In the genomic region with DNA sequence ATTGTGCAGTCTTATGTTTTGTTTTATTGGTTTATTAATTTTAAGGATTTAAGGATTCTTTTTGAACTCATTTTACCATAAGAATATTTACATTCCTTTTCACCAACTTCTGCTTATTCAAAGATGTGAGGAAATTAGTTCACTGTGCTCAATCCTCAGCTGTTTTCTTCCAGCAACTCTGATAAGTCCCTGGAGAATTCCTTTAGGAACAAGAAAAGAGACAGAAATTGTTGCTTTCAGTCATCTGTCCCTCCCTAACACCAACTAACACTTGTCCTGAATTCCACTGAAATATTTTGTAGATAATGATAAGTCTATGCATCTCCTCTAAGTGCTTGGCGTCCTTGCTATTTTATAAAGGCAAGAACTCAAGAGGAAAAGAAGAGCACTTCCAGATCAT, we compare ENCODE assay signal across 24 cellular contexts.
"Had no signal": no experiment of that assay in that cellular context is flagged by ENCODE, and none has a peak within 500 bp of the region (broad histone marks: within the 10 kb centered on the region; RNA-seq: fewer than 3 reads in every experiment).

No MANE protein-coding gene starts in this region.

- ATAC-seq: heart right ventricle; left cardiac atrium; left lung; naive thymus-derived CD8-positive, alpha-beta T cell; right lobe of liver; stimulated activated naive CD8-positive, alpha-beta T cell treated with anti-CD3 and anti-CD28 coated beads, Interleukin-15, amount 100 ng/mL, for 72 hours had no signal

- FAIRE-seq: islet of Langerhans had no signal

- H3K79me2 ChIP-seq: parathyroid adenoma had no signal

- H3K4me1 ChIP-seq: left lung, parathyroid adenoma, right lobe of liver, thyroid gland, vagina had no signal

- H3K4me2 ChIP-seq: smooth muscle cell had no signal

- H2AFZ ChIP-seq: parathyroid adenoma had no signal

- H3K9me3 ChIP-seq: heart right ventricle, left lung, neutrophil, right lobe of liver, thyroid gland, vagina had no signal

- DNase-seq: dorsolateral prefrontal cortex; effector CD4-positive, alpha-beta T cell; foreskin melanocyte; glutamatergic neuron; heart right ventricle; hippocampal formation; left cardiac atrium; left lung; mesenchymal stem cell; midbrain; naive thymus-derived CD8-positive, alpha-beta T cell; right lobe of liver; stimulated activated CD4-positive, alpha-beta T cell treated with anti-CD3 and anti-CD28 coated beads, Interleukin-12 subunit alpha, Interleukin-12 subunit beta, amount 100 ng/mL, for 4 hours; stimulated activated CD4-positive, alpha-beta T cell treated with anti-CD3 and anti-CD28 coated beads, Interleukin-1b, Interleukin-23, amount 100 ng/mL, for 48 hours; stimulated activated CD4-positive, alpha-beta T cell treated with anti-CD3 and anti-CD28 coated beads, Interleukin-4, amount 100 ng/mL, for 1 hour; stimulated activated CD8-positive, alpha-beta memory T cell treated with anti-CD3 and anti-CD28 coated beads, Interleukin-4, amount 100 ng/mL, for 48 hours; stimulated activated naive CD4-positive, alpha-beta T cell; stimulated activated naive CD8-positive, alpha-beta T cell treated with anti-CD3 and anti-CD28 coated beads, Interleukin-15, amount 100 ng/mL, for 72 hours; thyroid gland had no signal

- H3K9ac ChIP-seq: parathyroid adenoma had no signal

- H3K27ac ChIP-seq: dorsolateral prefrontal cortex, heart right ventricle, left lung, neutrophil, parathyroid adenoma, right lobe of liver, thyroid gland, vagina had no signal

- H3K36me3 ChIP-seq: heart right ventricle, left lung, neutrophil, right lobe of liver, thyroid gland, vagina had no signal

- H3K27me3 ChIP-seq: dorsolateral prefrontal cortex, heart right ventricle, left lung, neutrophil, right lobe of liver, thyroid gland, vagina had no signal

- H3K4me3 ChIP-seq: dorsolateral prefrontal cortex, heart right ventricle, left lung, right lobe of liver, smooth muscle cell, thyroid gland, vagina had no signal
